ENCODE assay signal across 16 cellular contexts in genomic region chr2:102294802-102295489, GRCh38. TPM values are rescaled to one million over a fixed set of nuclear protein-coding genes. Genes with fewer than 3 reads are reported as not detected.
DNase-seq lines count a peak whose midpoint lies in the region; ATAC-seq and TF ChIP-seq lines count a peak whose summit lies in the region.
"Had no signal": no experiment of that assay in that cellular context is flagged by ENCODE, and none has a peak within 500 bp of the region (broad histone marks: within the 10 kb centered on the region; RNA-seq: fewer than 3 reads in every experiment).

No MANE protein-coding gene starts in this region.

- no peak overlapping the region for H3K4me3 ChIP-seq in RWPE2 (ENCODE audit: severe bottlenecking)
- H3K4me3 ChIP-seq: neural progenitor cell, testis had no signal

- H3K4me1 Mint-ChIP-seq in activated naive CD8-positive, alpha-beta T cell (ENCODE audit: low read depth), result peaks cover 20% of the 10 kb centered on the region
- peaks cover 43% of the 10 kb centered on the region for H3K4me1 Mint-ChIP-seq in activated naive CD8-positive, alpha-beta T cell treated with anti-CD3 and anti-CD28 coated beads for 36 hours
- H3K4me1 Mint-ChIP-seq: neural progenitor cell had no signal

- TF ChIP-seq CTCF in RWPE2 (IDR thresholded peaks at IDR 0.05; ENCODE audit: poor library complexity, severe bottlenecking), result no peak

- H3K36me3 Mint-ChIP-seq in activated naive CD8-positive, alpha-beta T cell, result no peaks in the 10 kb centered on the region
- no peaks in the 10 kb centered on the region for H3K36me3 Mint-ChIP-seq in activated naive CD8-positive, alpha-beta T cell treated with anti-CD3 and anti-CD28 coated beads for 36 hours
- H3K36me3 Mint-ChIP-seq: immature natural killer cell, neural progenitor cell had no signal

- peaks cover 2% of the 10 kb centered on the region for H3K27me3 Mint-ChIP-seq in activated naive CD8-positive, alpha-beta T cell
- peaks cover 12% of the 10 kb centered on the region for H3K27me3 Mint-ChIP-seq in activated naive CD8-positive, alpha-beta T cell treated with anti-CD3 and anti-CD28 coated beads for 36 hours

- no peak overlapping the region for H3K4me3 Mint-ChIP-seq in activated naive CD8-positive, alpha-beta T cell
- no peak overlapping the region for H3K4me3 Mint-ChIP-seq in activated naive CD8-positive, alpha-beta T cell treated with anti-CD3 and anti-CD28 coated beads for 36 hours
- H3K4me3 Mint-ChIP-seq: immature natural killer cell, neural progenitor cell had no signal

- peak; percentile 98 for ATAC-seq in RWPE2 (ENCODE audit: low read depth)
- ATAC-seq in esophagus mucosa, result peak; percentile 52
- ATAC-seq in stimulated activated naive CD8-positive, alpha-beta T cell treated with anti-CD3 and anti-CD28 coated beads, Interleukin-15, Interleukin-2, amounts not matched to agents 100 U/mL and 50 U/mL, for 24 hours, result peak; percentile 42
- no peak for ATAC-seq in HG02852 (IDR thresholded peaks at IDR 0.05; ENCODE audit: unreplicated experiment)
- ATAC-seq in HG03378 (IDR thresholded peaks at IDR 0.05; ENCODE audit: unreplicated experiment), result no peak

- H3K27ac ChIP-seq in RWPE2 (ENCODE audit: poor library complexity, severe bottlenecking), result no peak overlapping the region
- H3K27ac ChIP-seq: KMS-11, neural progenitor cell, testis had no signal

- no peaks in the 10 kb centered on the region for H3K36me3 ChIP-seq in RWPE2 (ENCODE audit: low read depth)
- H3K36me3 ChIP-seq: neural progenitor cell had no signal

- no peaks in the 10 kb centered on the region for H3K9me3 ChIP-seq in RWPE2 (ENCODE audit: severe bottlenecking)
- H3K9me3 ChIP-seq: testis had no signal

- H3K9me3 Mint-ChIP-seq in activated naive CD8-positive, alpha-beta T cell (ENCODE audit: low read depth), result no peaks in the 10 kb centered on the region
- H3K9me3 Mint-ChIP-seq in activated naive CD8-positive, alpha-beta T cell treated with anti-CD3 and anti-CD28 coated beads for 36 hours, result no peaks in the 10 kb centered on the region
- H3K9me3 Mint-ChIP-seq: neural progenitor cell had no signal

- no peak for DNase-seq in activated naive CD8-positive, alpha-beta T cell treated with anti-CD3 and anti-CD28 coated beads for 36 hours
- DNase-seq in RWPE2 (ENCODE audit: low spot score) (no peak), D341Med (ENCODE audit: low spot score) (no peak)
- DNase-seq in stimulated activated naive CD8-positive, alpha-beta T cell treated with anti-CD3 and anti-CD28 coated beads, Interleukin-15, Interleukin-2, amounts not matched to agents 100 U/mL and 50 U/mL, for 24 hours, result no peak
- DNase-seq: DMS 273 treated with DMSO at 0.1 percent for 48 hours; effector CD4-positive, alpha-beta T cell; immature natural killer cell; mesendoderm; SHP77; testis had no signal

- peaks cover 7% of the 10 kb centered on the region for H3K4me1 ChIP-seq in RWPE2 (ENCODE audit: insufficient read depth, poor library complexity, severe bottlenecking)
- H3K4me1 ChIP-seq: neural progenitor cell, testis had no signal

- H3K27ac Mint-ChIP-seq in activated naive CD8-positive, alpha-beta T cell, result peak overlapping the region; percentile 61
- H3K27ac Mint-ChIP-seq in activated naive CD8-positive, alpha-beta T cell treated with anti-CD3 and anti-CD28 coated beads for 36 hours, result no peak overlapping the region
- H3K27ac Mint-ChIP-seq: neural progenitor cell had no signal

- H3K27me3 ChIP-seq in RWPE2 (ENCODE audit: insufficient read depth, poor library complexity, severe bottlenecking), result no peaks in the 10 kb centered on the region
- H3K27me3 ChIP-seq: testis had no signal

RNA-seq across cellular contexts. Expression of gene IL1RL1, which starts 16.4 kb away (rescaled TPM):
- under 1 TPM; 0.10 to 0.18 TPM for total RNA-seq in activated naive CD8-positive, alpha-beta T cell treated with anti-CD3 and anti-CD28 coated beads for 36 hours
- 2.8 TPM for total RNA-seq in esophagus mucosa

Comparison
In these comparisons a context has a peak if more than half of its experiments do, and no peak if none do; other contexts are left out.
1. ATAC-seq: peak in RWPE2 (single experiment), esophagus mucosa (single experiment) and stimulated activated naive CD8-positive, alpha-beta T cell treated with anti-CD3 and anti-CD28 coated beads, Interleukin-15, Interleukin-2, amounts not matched to agents 100 U/mL and 50 U/mL, for 24 hours (single experiment); none in HG02852 (single experiment) and HG03378 (single experiment).